ENCODE assay signal across 26 cellular contexts in the genomic region with DNA sequence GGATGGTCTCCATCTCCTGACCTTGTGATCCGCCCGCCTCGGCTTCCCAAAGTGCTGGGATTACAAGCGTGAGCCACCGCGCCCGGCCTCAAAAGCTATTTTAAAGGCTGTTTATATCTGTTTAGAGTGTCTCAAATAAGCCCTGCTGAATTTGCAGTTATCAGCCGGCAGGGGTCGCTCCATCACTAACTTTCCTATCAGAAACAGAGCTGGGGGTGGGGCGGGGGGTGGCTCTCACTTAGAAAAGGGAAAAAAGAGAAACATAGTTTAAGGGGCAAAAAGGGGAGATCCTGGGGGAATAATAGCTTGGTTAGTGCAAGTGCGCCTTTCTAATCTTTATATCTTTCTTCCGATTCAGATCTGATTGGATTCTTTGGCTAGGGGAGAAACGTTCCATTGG.
DNase-seq lines count a peak whose midpoint lies in the region; ATAC-seq, FAIRE-seq and TF ChIP-seq lines count a peak whose summit lies in the region.
"Had no signal": no experiment of that assay in that cellular context is flagged by ENCODE, and none has a peak within 500 bp of the region (broad histone marks: within the 10 kb centered on the region; RNA-seq: fewer than 3 reads in every experiment).

No MANE protein-coding gene starts in this region.

- TF ChIP-seq POLR2A in NB4 (IDR thresholded peaks at IDR 0.05; ENCODE audit: extremely low read depth, insufficient read length): no peak
- TF ChIP-seq POLR2A in K562 (conservative IDR thresholded peaks at IDR 0.05): no peak
- no peak for TF ChIP-seq POLR2A in suprapubic skin (IDR thresholded peaks at IDR 0.05)

- POLR2A ChIA-PET in SK-N-SH (lab: Yijun Ruan, JAX): no interaction called here
- POLR2A ChIA-PET in K562 (lab: Yijun Ruan, JAX): no interaction called here

- peak; percentile 1 for DNase-seq in SK-N-SH
- DNase-seq in NB4 (ENCODE audit: low read depth): peak; percentile 28
- DNase-seq in K562 (ENCODE audit: extremely low read depth in 1 of 4, low spot score in 3 of 4): peak in 3 of 4 experiments; percentile 1 to 9 (median 5)
- no peak for DNase-seq in type B pancreatic cell (ENCODE audit: extremely low spot score, unreplicated experiment)
- DNase-seq in SKM-1 treated with dmso at 0.1 percent for 144 hours (lab: John Stamatoyannopoulos, UW; ENCODE audit: unreplicated experiment): no peak
- DNase-seq in suprapubic skin (ENCODE audit: low spot score in 2 of 2): no peak
- DNase-seq in left colon: no peak
- DNase-seq: activated CD4-positive, alpha-beta memory T cell treated with anti-CD3 and anti-CD28 coated beads for 36 hours; activated naive CD4-positive, alpha-beta T cell treated with anti-CD3 and anti-CD28 coated beads for 36 hours; anterior cingulate cortex; Calu3; central memory CD4-positive, alpha-beta T cell; dorsolateral prefrontal cortex; IMR-90; lower lobe of right lung; NCI-H2029 treated with DMSO at 0.1 percent for 48 hours; NCI-H446; right cardiac atrium; uterus had no signal

- no peak overlapping the region for H3K4me2 ChIP-seq in SK-N-SH
- no peak overlapping the region for H3K4me2 ChIP-seq in K562 (ENCODE audit: insufficient read depth, low read length)
- H3K4me2 ChIP-seq: BLaER1 treated with 17β-estradiol and CSF1 and Interleukin-3, amounts not matched to agents 10 nM and 100 nM had no signal

- H3K9me3 ChIP-seq in SK-N-SH: no peaks in the 10 kb centered on the region
- H3K9me3 ChIP-seq in K562 (replicated peaks; ENCODE audit: control insufficient read depth, insufficient read depth, low read depth, low read length): no peaks in the 10 kb centered on the region
- H3K9me3 ChIP-seq in suprapubic skin: no peaks in the 10 kb centered on the region
- H3K9me3 ChIP-seq: lower lobe of right lung, SJSA1, uterus had no signal

- FAIRE-seq in K562 (lab: Jason Lieb, UNC): no peak
- FAIRE-seq: frontal cortex, G401.6, keratinocyte had no signal

- no TSS peak for BruUV-seq in K562 (replicated peaks; lab: Mats Ljungman, UMichigan)

- H3K4me3 Mint-ChIP-seq in type B pancreatic cell: no peak overlapping the region
- H3K4me3 Mint-ChIP-seq: activated CD4-positive, alpha-beta memory T cell treated with anti-CD3 and anti-CD28 coated beads for 36 hours; activated naive CD4-positive, alpha-beta T cell treated with anti-CD3 and anti-CD28 coated beads for 36 hours had no signal

- ATAC-seq in SK-N-SH treated with all-trans-retinoic acid at 6 μM for 48 hours (no peak), K562 (no peak), left colon (no peak)
- ATAC-seq: lower lobe of right lung, right cardiac atrium had no signal

- H2AFZ ChIP-seq in SK-N-SH (ENCODE audit: low read depth): no peak overlapping the region
- H2AFZ ChIP-seq in K562 (ENCODE audit: low read depth, low read length): no peak overlapping the region

- H3K4me1 ChIP-seq in SK-N-SH (ENCODE audit: control insufficient read depth in 1 of 2, insufficient read depth in 2 of 2, low read depth in 1 of 2, low read length in 1 of 2) (no peaks in the 10 kb centered on the region), K562 (replicated peaks in 1 of 2; ENCODE audit: control insufficient read depth in 2 of 2, insufficient read depth in 2 of 2, low read length in 2 of 2) (no peaks in the 10 kb centered on the region), suprapubic skin (no peaks in the 10 kb centered on the region)
- H3K4me1 ChIP-seq: BLaER1 treated with 17β-estradiol and CSF1 and Interleukin-3, amounts not matched to agents 10 nM and 100 nM; lower lobe of right lung; SJSA1; uterus had no signal

- H3K9ac ChIP-seq in SK-N-SH: no peak overlapping the region
- no peak overlapping the region for H3K9ac ChIP-seq in K562 (ENCODE audit: insufficient read depth in 1 of 2, low read depth in 2 of 2, low read length in 2 of 2)
- H3K9ac ChIP-seq: BLaER1 treated with 17β-estradiol and CSF1 and Interleukin-3, amounts not matched to agents 10 nM and 100 nM had no signal

- in situ Hi-C loops in K562 (cut with MboI): no loop called here

- H3F3A ChIP-seq in SK-N-SH (replicated peaks; ENCODE audit: insufficient read depth): no peaks in the 10 kb centered on the region

- TF ChIP-seq CTCF in SK-N-SH (IDR thresholded peaks at IDR 0.05) (peak; percentile 51), NB4 (IDR thresholded peaks at IDR 0.05; ENCODE audit: low read depth, low read length) (peak; percentile 30), K562 (IDR thresholded peaks at IDR 0.05 in 2 of 3, conservative IDR thresholded peaks at IDR 0.05 in 1 of 3; ENCODE audit: insufficient read depth in 2 of 3, low read depth in 1 of 3, low read length in 3 of 3) (peak in 1 of 3 experiments; percentile 27; a peak in 1 of 6 replicates), type B pancreatic cell (conservative IDR thresholded peaks at IDR 0.05) (peak; percentile 54), suprapubic skin (IDR thresholded peaks at IDR 0.05) (no peak)

- H3K79me2 ChIP-seq in SK-N-SH (ENCODE audit: insufficient read depth): no peaks in the 10 kb centered on the region
- no peaks in the 10 kb centered on the region for H3K79me2 ChIP-seq in K562 (ENCODE audit: control insufficient read depth, insufficient read depth, low read length)

- no peaks in the 10 kb centered on the region for H3K36me3 ChIP-seq in SK-N-SH (replicated peaks in 1 of 2; ENCODE audit: control insufficient read depth in 1 of 2, insufficient read depth in 2 of 2, low read length in 1 of 2)
- H3K36me3 ChIP-seq in K562 (ENCODE audit: control insufficient read depth, insufficient read depth, low read length): no peaks in the 10 kb centered on the region
- no peaks in the 10 kb centered on the region for H3K36me3 ChIP-seq in suprapubic skin
- H3K36me3 ChIP-seq: BLaER1 treated with 17β-estradiol and CSF1 and Interleukin-3, amounts not matched to agents 10 nM and 100 nM; lower lobe of right lung; SJSA1; uterus had no signal

- TF ChIP-seq RAD21 in SK-N-SH (IDR thresholded peaks at IDR 0.05; ENCODE audit: low read length): peak; percentile 37; the same call in 1 of the 2 replicates
- TF ChIP-seq RAD21 in K562 (CRISPR knock-in tag; conservative IDR thresholded peaks at IDR 0.05 in 1 of 2, IDR thresholded peaks at IDR 0.05 in 1 of 2): no peak

- H3K36me3 Mint-ChIP-seq in type B pancreatic cell: no peaks in the 10 kb centered on the region
- H3K36me3 Mint-ChIP-seq: activated CD4-positive, alpha-beta memory T cell treated with anti-CD3 and anti-CD28 coated beads for 36 hours had no signal

- no peaks in the 10 kb centered on the region for H3K9me3 Mint-ChIP-seq in type B pancreatic cell

- TF ChIP-seq EP300 in SK-N-SH (IDR thresholded peaks at IDR 0.05; ENCODE audit: borderline replicate concordance in 1 of 2, low read depth in 1 of 2, low read length in 1 of 2) (no peak), K562 (IDR thresholded peaks at IDR 0.05; ENCODE audit: low read length) (no peak), suprapubic skin (IDR thresholded peaks at IDR 0.05) (no peak)

- intact Hi-C loops in K562 (cut with micrococcal nuclease): loop anchor here (10.0 kb wide), 1 partner anchor 850 kb away; no protein-coding TSS in a partner anchor
- intact Hi-C loops in left colon (cut with DNase I, micrococcal nuclease): no loop called here

- H3K27me3 ChIP-seq in SK-N-SH (ENCODE audit: insufficient read depth): no peaks in the 10 kb centered on the region
- no peaks in the 10 kb centered on the region for H3K27me3 ChIP-seq in K562 (ENCODE audit: control insufficient read depth in 2 of 2, insufficient read depth in 2 of 2, low read length in 2 of 2)
- no peaks in the 10 kb centered on the region for H3K27me3 ChIP-seq in suprapubic skin
- H3K27me3 ChIP-seq: SJSA1, uterus had no signal

- CTCF ChIA-PET in SK-N-SH (lab: Yijun Ruan, JAX) (interaction anchor here (0.7 to 1.4 kb wide), 4 partner anchors 14 to 564 kb away, joined by 3 to 4 read pairs (median 4); no protein-coding TSS in a partner anchor), K562 (lab: Yijun Ruan, JAX; ENCODE audit: low intra/inter-chr PET ratio) (no interaction called here)

- no peak overlapping the region for H3K4me3 ChIP-seq in SK-N-SH (ENCODE audit: low read depth in 2 of 2, low read length in 1 of 2)
- no peak overlapping the region for H3K4me3 ChIP-seq in NB4 (ENCODE audit: low read depth, low read length)
- H3K4me3 ChIP-seq in K562: no peak overlapping the region
- no peak overlapping the region for H3K4me3 ChIP-seq in suprapubic skin
- H3K4me3 ChIP-seq: BLaER1 treated with 17β-estradiol and CSF1 and Interleukin-3, amounts not matched to agents 10 nM and 100 nM; dorsolateral prefrontal cortex; lower lobe of right lung; SJSA1; uterus had no signal

- no peak overlapping the region for H3K27ac Mint-ChIP-seq in type B pancreatic cell
- H3K27ac Mint-ChIP-seq: activated CD4-positive, alpha-beta memory T cell treated with anti-CD3 and anti-CD28 coated beads for 36 hours; activated naive CD4-positive, alpha-beta T cell treated with anti-CD3 and anti-CD28 coated beads for 36 hours had no signal

- no peak overlapping the region for H3K27ac ChIP-seq in SK-N-SH (ENCODE audit: low read depth in 2 of 2, low read length in 1 of 2)
- no peak overlapping the region for H3K27ac ChIP-seq in K562 (ENCODE audit: extremely low read depth, low read depth, low read length)
- no peak overlapping the region for H3K27ac ChIP-seq in suprapubic skin
- H3K27ac ChIP-seq: BLaER1 treated with 17β-estradiol and CSF1 and Interleukin-3, amounts not matched to agents 10 nM and 100 nM; dorsolateral prefrontal cortex; epithelial cell of prostate; lower lobe of right lung; SJSA1; uterus had no signal

- no peaks in the 10 kb centered on the region for H4K20me1 ChIP-seq in SK-N-SH (ENCODE audit: insufficient read depth)
- H4K20me1 ChIP-seq in K562 (replicated peaks; ENCODE audit: control insufficient read depth, insufficient read depth, low read length): no peaks in the 10 kb centered on the region
- H4K20me1 ChIP-seq: BLaER1 treated with 17β-estradiol and CSF1 and Interleukin-3, amounts not matched to agents 10 nM and 100 nM had no signal

- H3K4me1 Mint-ChIP-seq in type B pancreatic cell (ENCODE audit: unreplicated experiment): no peaks in the 10 kb centered on the region

- H3K9me2 ChIP-seq in SK-N-SH: no peaks in the 10 kb centered on the region

- H3K9me1 ChIP-seq in K562 (ENCODE audit: control insufficient read depth, insufficient read depth, low read length): no peaks in the 10 kb centered on the region

- 47% methylated on average over 13 of the region's 13 CpGs for WGBS in SK-N-SH (ENCODE audit: low lambda C conversion rate)
- 3% methylated on average over 6 of the region's 13 CpGs for WGBS in K562 (ENCODE audit: insufficient coverage, low coverage, missing lambda C conversion rate)
- WGBS in suprapubic skin: 70% methylated on average over 13 of the region's 13 CpGs

- no peaks in the 10 kb centered on the region for H3K27me3 Mint-ChIP-seq in type B pancreatic cell
- H3K27me3 Mint-ChIP-seq: activated CD4-positive, alpha-beta memory T cell treated with anti-CD3 and anti-CD28 coated beads for 36 hours had no signal

TF ChIP-seq in SK-N-SH, 30 proteins besides CTCF, POLR2A, EP300 and RAD21 (continues in another document):
- no peak for TF ChIP-seq NRF1 (IDR thresholded peaks at IDR 0.05; ENCODE audit: low read depth, low read length)

TF ChIP-seq in SK-N-SH treated with all-trans-retinoic acid at 6 μM for 48 hours, 23 proteins besides CTCF, POLR2A, EP300 and RAD21 (continues in another document):
- TF ChIP-seq ZC3H10 (CRISPR knock-in tag; IDR thresholded peaks at IDR 0.05): no peak
- TF ChIP-seq PPARA (CRISPR knock-in tag; IDR thresholded peaks at IDR 0.05; ENCODE audit: borderline replicate concordance): no peak

TF ChIP-seq in K562, 482 proteins besides CTCF, POLR2A, EP300 and RAD21 (continues in another document):
- no peak for TF ChIP-seq KDM4B (IDR thresholded peaks at IDR 0.05; ENCODE audit: borderline replicate concordance in 2 of 2, low read depth in 1 of 2)

Comparison
In these comparisons a context has a peak if more than half of its experiments do, and no peak if none do; other contexts are left out.
1. DNase-seq: peak in SK-N-SH (single experiment), NB4 (single experiment) and K562 (3 of 4); none in type B pancreatic cell (single experiment), SKM-1 treated with dmso at 0.1 percent for 144 hours (single experiment), suprapubic skin (0 of 2) and left colon (0 of 2).
2. CTCF ChIP-seq: peak in SK-N-SH (single experiment), NB4 (single experiment) and type B pancreatic cell (single experiment); none in suprapubic skin (0 of 2).